ENCODE assay signal across 1 cellular context in the genomic region with DNA sequence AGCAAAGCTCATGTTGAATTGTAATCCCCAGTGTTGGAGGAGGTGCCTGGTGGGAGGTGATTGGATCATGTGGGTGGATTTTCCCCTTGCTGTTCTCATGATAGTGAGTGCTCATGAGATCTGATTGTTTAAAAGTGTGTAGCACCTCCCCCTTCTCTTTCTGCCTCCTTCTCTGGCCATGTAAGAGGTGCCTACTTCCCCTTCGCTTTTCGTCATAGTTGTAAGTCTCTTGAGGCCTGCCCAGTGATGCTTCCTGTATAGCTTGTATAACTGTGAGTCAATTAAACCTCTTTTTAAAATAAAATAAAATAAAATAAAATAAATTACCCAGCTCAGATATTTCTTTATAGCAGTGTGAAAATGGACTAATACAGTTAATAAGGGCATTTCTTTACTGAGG.
TF ChIP-seq lines count a peak whose summit lies in the region.

No MANE protein-coding gene starts in this region.

TF ChIP-seq in GM23338, 12 proteins besides CTCF, POLR2A, EP300 and RAD21 (continued from another document):
- no peak for TF ChIP-seq ZNF114 (CRISPR knock-in tag; IDR thresholded peaks at IDR 0.05)
